1 cellular context compared by ENCODE assay signal in genomic region chr11:13384837-13385417, GRCh38.
TF ChIP-seq lines count a peak whose summit lies in the region.

No MANE protein-coding gene starts in this region.

TF ChIP-seq in H1, 55 proteins besides CTCF, POLR2A, EP300 and RAD21 (continued from another document):
- TF ChIP-seq CHD1 (IDR thresholded peaks at IDR 0.05; ENCODE audit: low read depth, low read length) (no peak), SIX5 (IDR thresholded peaks at IDR 0.05; ENCODE audit: low read depth, low read length) (no peak), SIN3A (conservative IDR thresholded peaks at IDR 0.05 in 1 of 2, IDR thresholded peaks at IDR 0.05 in 1 of 2; ENCODE audit: low read depth in 1 of 2, low read length in 2 of 2) (no peak)
